Comparison of ENCODE assay signal across 14 cellular contexts in the genomic region with DNA sequence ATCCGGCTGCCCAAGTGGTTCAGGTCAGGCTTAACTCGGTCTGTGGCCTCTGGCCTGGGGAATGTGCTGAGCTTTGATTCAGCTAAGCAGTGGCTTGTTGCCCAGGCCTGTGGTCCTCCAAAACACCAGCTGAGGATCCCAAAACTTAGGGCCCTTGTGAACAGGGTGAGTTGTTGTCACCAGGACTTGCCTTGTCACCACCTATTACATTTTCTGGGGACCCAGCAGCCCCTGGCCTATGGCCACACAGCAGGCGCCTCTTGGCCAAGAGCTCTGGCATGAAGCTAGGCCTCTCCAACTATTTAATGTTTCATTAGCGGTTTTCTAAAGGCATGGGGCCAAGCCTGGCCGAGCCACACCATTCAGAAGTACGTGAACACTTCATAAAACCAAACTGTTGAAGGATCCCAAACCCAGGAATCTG.
DNase-seq lines count a peak whose midpoint lies in the region; ATAC-seq, FAIRE-seq and TF ChIP-seq lines count a peak whose summit lies in the region.
"Had no signal": no experiment of that assay in that cellular context is flagged by ENCODE, and none has a peak within 500 bp of the region (broad histone marks: within the 10 kb centered on the region; RNA-seq: fewer than 3 reads in every experiment).

No MANE protein-coding gene starts in this region.

- H2BK5ac ChIP-seq in H1 (ENCODE audit: low read depth, low read length), result 0 out of 2 replicates have a peak overlapping the region, but pooled peaks have one; percentile 21

- H3K79me1 ChIP-seq in H1 (ENCODE audit: low read depth, low read length), result no peaks in the 10 kb centered on the region

- no peak overlapping the region for H3K18ac ChIP-seq in H1 (ENCODE audit: extremely low read depth, low read length)

- CTCF ChIA-PET in H1 (lab: Charles Lee; ENCODE audit: partially characterized antibody), result interaction anchor here (0.5 to 8.8 kb wide), 14 partner anchors 9 to 184 kb away, joined by 3 to 94 read pairs (median 6); no protein-coding TSS in a partner anchor

- H3K23me2 ChIP-seq in H1 (ENCODE audit: low read depth, low read length), result no peaks in the 10 kb centered on the region

- no peak overlapping the region for H4K5ac ChIP-seq in H1 (ENCODE audit: insufficient read length, low read depth, low read length)

- no peak overlapping the region for H4K91ac ChIP-seq in H1 (replicated peaks; ENCODE audit: insufficient read length, low read length)

- H4K8ac ChIP-seq in H1 (ENCODE audit: extremely low read depth, insufficient read depth, low read length), result no peak overlapping the region

- no peak overlapping the region for H2BK120ac ChIP-seq in H1 (replicated peaks; ENCODE audit: low read depth, low read length)

- no peak overlapping the region for H2AK5ac ChIP-seq in H1 (ENCODE audit: low read depth, low read length)

- H3K4me1 ChIP-seq in H1 (replicated peaks in 1 of 4; ENCODE audit: control insufficient read depth in 3 of 4, insufficient read depth in 4 of 4, low read length in 3 of 4) (no peaks in the 10 kb centered on the region; a peak in 1 of 7 replicates), left lung (peaks cover 0 to 7% of the 10 kb centered on the region in 2 donors), thoracic aorta (ENCODE audit: control insufficient read depth in 1 of 2, low read depth in 2 of 2) (peaks cover 12 to 50% of the 10 kb centered on the region in 2 donors)

- H2BK12ac ChIP-seq in H1 (ENCODE audit: low read depth, low read length), result no peak overlapping the region

- TF ChIP-seq CTCF in HFFc6 (IDR thresholded peaks at IDR 0.05) (no peak), H1 (IDR thresholded peaks at IDR 0.05; ENCODE audit: control extremely low read depth in 1 of 3, insufficient read depth in 1 of 3, low read depth in 1 of 3, low read length in 3 of 3) (no peak), left lung (IDR thresholded peaks at IDR 0.05) (no peak), thoracic aorta (IDR thresholded peaks at IDR 0.05) (no peak)

- H3K4me2 ChIP-seq in H1 (ENCODE audit: insufficient read depth in 1 of 2, low read depth in 2 of 2, low read length in 2 of 2), result no peak overlapping the region

- no peak overlapping the region for H3K27ac Mint-ChIP-seq in HFFc6
- H3K27ac Mint-ChIP-seq: stimulated activated effector memory CD8-positive, alpha-beta T cell treated with anti-CD3 and anti-CD28 coated beads, Interleukin-12 subunit alpha, Interleukin-12 subunit beta, amount 100 ng/mL, for 72 hours had no signal

- H3K4me3 ChIP-seq in H1 (ENCODE audit: extremely low read depth in 1 of 4, insufficient read depth in 2 of 4, low read depth in 3 of 4, low read length in 4 of 4), result no peak overlapping the region
- no peak overlapping the region for H3K4me3 ChIP-seq in left lung
- H3K4me3 ChIP-seq in thoracic aorta, result no peak overlapping the region

- peaks cover 29% of the 10 kb centered on the region for H3K4me1 Mint-ChIP-seq in HFFc6 (ENCODE audit: low read depth)

- TF ChIP-seq RAD21 in H1 (IDR thresholded peaks at IDR 0.05 in 1 of 2, conservative IDR thresholded peaks at IDR 0.05 in 1 of 2; ENCODE audit: low read depth in 2 of 2, low read length in 2 of 2), result no peak

- H3K79me2 ChIP-seq in H1 (ENCODE audit: control insufficient read depth in 1 of 2, insufficient read depth in 2 of 2, low read length in 2 of 2), result no peaks in the 10 kb centered on the region

- no peak overlapping the region for H3K27ac ChIP-seq in H1 (ENCODE audit: low read depth, low read length)
- H3K27ac ChIP-seq in left lung, result peak overlapping the region in 1 of 2 donors; percentile 10
- peak overlapping the region; percentile 19 to 56 for H3K27ac ChIP-seq in thoracic aorta

- H2BK20ac ChIP-seq in H1 (ENCODE audit: low read length), result no peak overlapping the region

- H2BK15ac ChIP-seq in H1 (ENCODE audit: low read length), result no peak overlapping the region

- no peaks in the 10 kb centered on the region for H3K27me3 ChIP-seq in H1 (replicated peaks in 1 of 4; ENCODE audit: control insufficient read depth in 3 of 4, extremely low read depth in 1 of 4, insufficient read depth in 3 of 4, low read length in 3 of 4)
- H3K27me3 ChIP-seq in left lung, result no peaks in the 10 kb centered on the region
- H3K27me3 ChIP-seq in thoracic aorta (replicated peaks; ENCODE audit: insufficient read depth), result no peaks in the 10 kb centered on the region

- TF ChIP-seq EP300 in H1 (IDR thresholded peaks at IDR 0.05; ENCODE audit: borderline replicate concordance in 1 of 2, low read depth in 2 of 2, low read length in 2 of 2), result no peak

- no peaks in the 10 kb centered on the region for H3K36me3 Mint-ChIP-seq in HFFc6 (ENCODE audit: low read depth)
- H3K36me3 Mint-ChIP-seq: stimulated activated effector memory CD8-positive, alpha-beta T cell treated with anti-CD3 and anti-CD28 coated beads, Interleukin-12 subunit alpha, Interleukin-12 subunit beta, amount 100 ng/mL, for 72 hours had no signal

- no peak overlapping the region for H2AFZ ChIP-seq in H1 (ENCODE audit: low read length)

- intact Hi-C loops in left lung (cut with DNase I), result no loop called here

- ATAC-seq in left lung, result peak; percentile 67
- no peak for ATAC-seq in thoracic aorta (ENCODE audit: insufficient number of reproducible peaks, low FRiP score, low read depth)
- no peak for ATAC-seq in HG02763 (IDR thresholded peaks at IDR 0.05; ENCODE audit: unreplicated experiment)
- ATAC-seq: stimulated activated effector memory CD8-positive, alpha-beta T cell treated with anti-CD3 and anti-CD28 coated beads, Interleukin-12 subunit alpha, Interleukin-12 subunit beta, amount 100 ng/mL, for 72 hours had no signal

- no peak overlapping the region for H3K4ac ChIP-seq in H1 (replicated peaks; ENCODE audit: insufficient read length, low read depth, low read length)

- H3K14ac ChIP-seq in H1 (ENCODE audit: insufficient read length), result no peak overlapping the region

- no peak for TF ChIP-seq POLR2A in H1 (IDR thresholded peaks at IDR 0.05; ENCODE audit: control extremely low read depth in 1 of 2, low read depth in 2 of 2, low read length in 2 of 2)

- H3K9ac ChIP-seq in H1 (replicated peaks in 1 of 4; ENCODE audit: extremely low read depth in 1 of 4, low read depth in 3 of 4, low read length in 3 of 4), result no peak overlapping the region

- H4K20me1 ChIP-seq in H1 (replicated peaks in 1 of 2; ENCODE audit: control insufficient read depth in 1 of 2, insufficient read depth in 2 of 2, low read length in 2 of 2), result no peaks in the 10 kb centered on the region

- 82% methylated on average over 6 of the region's 6 CpGs; no CpG with 5 or more reads in 1 of the 2 experiments for WGBS in H1 (ENCODE audit: extremely low coverage in 1 of 2, insufficient coverage in 1 of 2, insufficient read length in 1 of 2, insufficient replicate concordance in 2 of 2, low coverage in 1 of 2, low lambda C conversion rate in 2 of 2, missing lambda C conversion rate in 1 of 2), 2 experiments

- H3K9me3 Mint-ChIP-seq in HFFc6, result no peaks in the 10 kb centered on the region
- H3K9me3 Mint-ChIP-seq: stimulated activated effector memory CD8-positive, alpha-beta T cell treated with anti-CD3 and anti-CD28 coated beads, Interleukin-12 subunit alpha, Interleukin-12 subunit beta, amount 100 ng/mL, for 72 hours had no signal

- H3K9me3 ChIP-seq in H1 (ENCODE audit: insufficient read depth in 2 of 2, low read depth in 1 of 2, low read length in 1 of 2), result no peaks in the 10 kb centered on the region
- H3K9me3 ChIP-seq in left lung, result no peaks in the 10 kb centered on the region
- no peaks in the 10 kb centered on the region for H3K9me3 ChIP-seq in thoracic aorta

- no peak overlapping the region for H3K4me3 Mint-ChIP-seq in HFFc6
- H3K4me3 Mint-ChIP-seq: stimulated activated effector memory CD8-positive, alpha-beta T cell treated with anti-CD3 and anti-CD28 coated beads, Interleukin-12 subunit alpha, Interleukin-12 subunit beta, amount 100 ng/mL, for 72 hours had no signal

- H3K27me3 Mint-ChIP-seq in HFFc6 (ENCODE audit: insufficient read depth), result no peaks in the 10 kb centered on the region; the same call in 1 of the 2 replicates

- POLR2A ChIA-PET in H1 (lab: Charles Lee; ENCODE audit: partially characterized antibody), result no interaction called here

- H3K36me3 ChIP-seq in H1 (ENCODE audit: control insufficient read depth in 2 of 4, insufficient read depth in 4 of 4, low read length in 3 of 4), result no peaks in the 10 kb centered on the region
- no peaks in the 10 kb centered on the region for H3K36me3 ChIP-seq in left lung
- no peaks in the 10 kb centered on the region for H3K36me3 ChIP-seq in thoracic aorta

- H3K56ac ChIP-seq in H1 (replicated peaks; ENCODE audit: insufficient read length, low read depth, low read length), result no peak overlapping the region

- DNase-seq in HFFc6 (peak; percentile 22), H1 (ENCODE audit: low read depth in 1 of 2, low spot score in 2 of 2) (no peak), left lung (peak; percentile 50 to 52), thoracic aorta (ENCODE audit: low spot score) (no peak), T-helper 9 cell (no peak), NCI-H1105 treated with DMSO at 0.1 percent for 48 hours (lab: John Stamatoyannopoulos, UW) (no peak), NCI-H2196 (lab: John Stamatoyannopoulos, UW; ENCODE audit: unreplicated experiment) (no peak)
- DNase-seq: activated naive CD4-positive, alpha-beta T cell; GDM1; NCI-H510A; SIG-M5; stimulated activated CD4-positive, alpha-beta T cell treated with anti-CD3 and anti-CD28 coated beads, Interleukin-2, amount 100 ng/mL, for 48 hours had no signal

- FAIRE-seq in H1 (lab: Jason Lieb, UNC), result no peak

- no peak overlapping the region for H3K23ac ChIP-seq in H1 (ENCODE audit: insufficient read length)

TF ChIP-seq in H1, 55 proteins besides CTCF, POLR2A, EP300 and RAD21:
- TF ChIP-seq RBBP5 (IDR thresholded peaks at IDR 0.05; ENCODE audit: borderline replicate concordance, low read depth, low read length), result no peak
- no peak for TF ChIP-seq BCL11A (IDR thresholded peaks at IDR 0.05; ENCODE audit: low read depth in 2 of 2, low read length in 2 of 2)
- no peak for TF ChIP-seq SP2 (IDR thresholded peaks at IDR 0.05; ENCODE audit: low read length)
- no peak for TF ChIP-seq CEBPB (IDR thresholded peaks at IDR 0.05; ENCODE audit: low read depth, low read length)
- no peak for TF ChIP-seq POLR2AphosphoS5 (IDR thresholded peaks at IDR 0.05; ENCODE audit: low read depth, low read length)

Comparison
In these comparisons a context has a peak if more than half of its experiments do, and no peak if none do; other contexts are left out.
1. DNase-seq: peak in HFFc6 (single experiment) and left lung (2 of 2); none in H1 (0 of 2), thoracic aorta (single experiment), T-helper 9 cell (single experiment), NCI-H1105 treated with DMSO at 0.1 percent for 48 hours (single experiment) and NCI-H2196 (single experiment).